Comparison of ENCODE assay signal across 1 cellular context in the genomic region with DNA sequence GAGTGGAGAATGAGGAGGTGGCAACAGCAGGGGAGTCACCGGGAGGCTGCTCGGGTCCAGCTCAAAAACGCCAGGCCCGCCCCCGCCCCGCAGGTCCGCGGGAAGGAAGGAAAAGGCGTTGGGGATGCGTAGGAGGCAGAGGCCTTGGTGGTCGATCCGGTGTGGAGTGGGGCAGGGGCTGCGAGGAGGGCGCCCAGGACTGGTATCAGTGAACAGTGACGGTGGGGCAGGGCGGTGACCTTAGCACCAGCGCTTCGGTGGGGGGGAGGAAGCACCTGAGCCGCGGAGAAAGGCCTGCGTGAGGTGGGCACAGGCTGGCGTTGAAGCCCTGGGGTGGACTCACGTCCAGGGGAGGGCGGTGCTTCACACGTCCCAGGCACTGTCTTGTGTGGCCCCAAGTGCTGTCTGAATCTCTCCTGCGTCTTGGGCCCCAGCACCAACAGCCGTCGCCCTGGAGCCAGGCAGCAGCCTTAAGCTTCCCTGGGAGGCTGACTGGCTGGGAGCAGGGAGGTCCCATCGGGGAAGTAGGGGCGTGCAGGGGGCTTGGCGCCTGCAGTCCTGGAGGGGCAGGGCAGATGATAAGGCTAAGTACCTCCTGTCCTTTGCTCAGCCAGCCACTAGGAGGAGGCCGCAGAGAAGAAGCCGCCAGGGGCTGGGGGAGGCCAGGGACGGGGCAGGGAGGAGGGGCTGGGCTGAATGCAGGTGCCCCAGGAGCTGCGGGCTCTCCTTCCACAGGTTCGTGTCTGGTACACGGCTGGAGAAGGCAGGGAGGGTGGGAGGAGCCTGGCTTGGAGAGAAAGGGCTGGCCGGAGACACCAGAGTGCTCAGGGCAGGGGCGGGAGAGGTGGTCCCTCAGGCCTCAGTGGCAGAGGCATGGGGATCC.
TF ChIP-seq lines count a peak whose summit lies in the region.

No MANE protein-coding gene starts in this region.

TF ChIP-seq in HepG2, 621 proteins besides CTCF, POLR2A, EP300 and RAD21 (continued from another document):
- TF ChIP-seq, protein P1, sequence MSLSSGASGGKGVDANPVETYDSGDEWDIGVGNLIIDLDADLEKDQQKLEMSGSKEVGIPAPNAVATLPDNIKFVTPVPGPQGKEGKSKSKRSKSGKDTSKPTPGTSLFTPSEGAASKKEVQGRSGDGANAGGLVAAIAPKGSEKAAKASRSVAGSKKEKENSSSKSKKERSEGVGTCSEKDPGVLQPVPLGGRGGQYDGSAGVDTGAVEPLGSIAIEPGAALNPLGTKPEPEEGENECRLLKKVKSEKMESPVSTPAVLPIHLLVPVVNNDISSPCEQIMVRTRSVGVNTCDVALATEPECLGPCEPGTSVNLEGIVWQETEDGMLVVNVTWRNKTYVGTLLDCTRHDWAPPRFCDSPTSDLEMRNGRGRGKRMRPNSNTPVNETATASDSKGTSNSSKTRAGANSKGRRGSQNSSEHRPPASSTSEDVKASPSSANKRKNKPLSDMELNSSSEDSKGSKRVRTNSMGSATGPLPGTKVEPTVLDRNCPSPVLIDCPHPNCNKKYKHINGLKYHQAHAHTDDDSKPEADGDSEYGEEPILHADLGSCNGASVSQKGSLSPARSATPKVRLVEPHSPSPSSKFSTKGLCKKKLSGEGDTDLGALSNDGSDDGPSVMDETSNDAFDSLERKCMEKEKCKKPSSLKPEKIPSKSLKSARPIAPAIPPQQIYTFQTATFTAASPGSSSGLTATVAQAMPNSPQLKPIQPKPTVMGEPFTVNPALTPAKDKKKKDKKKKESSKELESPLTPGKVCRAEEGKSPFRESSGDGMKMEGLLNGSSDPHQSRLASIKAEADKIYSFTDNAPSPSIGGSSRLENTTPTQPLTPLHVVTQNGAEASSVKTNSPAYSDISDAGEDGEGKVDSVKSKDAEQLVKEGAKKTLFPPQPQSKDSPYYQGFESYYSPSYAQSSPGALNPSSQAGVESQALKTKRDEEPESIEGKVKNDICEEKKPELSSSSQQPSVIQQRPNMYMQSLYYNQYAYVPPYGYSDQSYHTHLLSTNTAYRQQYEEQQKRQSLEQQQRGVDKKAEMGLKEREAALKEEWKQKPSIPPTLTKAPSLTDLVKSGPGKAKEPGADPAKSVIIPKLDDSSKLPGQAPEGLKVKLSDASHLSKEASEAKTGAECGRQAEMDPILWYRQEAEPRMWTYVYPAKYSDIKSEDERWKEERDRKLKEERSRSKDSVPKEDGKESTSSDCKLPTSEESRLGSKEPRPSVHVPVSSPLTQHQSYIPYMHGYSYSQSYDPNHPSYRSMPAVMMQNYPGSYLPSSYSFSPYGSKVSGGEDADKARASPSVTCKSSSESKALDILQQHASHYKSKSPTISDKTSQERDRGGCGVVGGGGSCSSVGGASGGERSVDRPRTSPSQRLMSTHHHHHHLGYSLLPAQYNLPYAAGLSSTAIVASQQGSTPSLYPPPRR (CRISPR knock-in tag; IDR thresholded peaks at IDR 0.05; ENCODE audit: borderline replicate concordance): no peak
- TF ChIP-seq KDM2A (CRISPR knock-in tag; IDR thresholded peaks at IDR 0.05; ENCODE audit: borderline replicate concordance, low read depth): peak; percentile 43; the same call in 1 of the 2 replicates
- peak; percentile 41; the same call in 1 of the 2 replicates for TF ChIP-seq HOXA3 (CRISPR knock-in tag; IDR thresholded peaks at IDR 0.05)
- peak; percentile 35; the same call in 1 of the 2 replicates for TF ChIP-seq NFYC (CRISPR knock-in tag; IDR thresholded peaks at IDR 0.05)
- no peak for TF ChIP-seq ATM (IDR thresholded peaks at IDR 0.05; ENCODE audit: borderline replicate concordance)
- TF ChIP-seq, protein P2, sequence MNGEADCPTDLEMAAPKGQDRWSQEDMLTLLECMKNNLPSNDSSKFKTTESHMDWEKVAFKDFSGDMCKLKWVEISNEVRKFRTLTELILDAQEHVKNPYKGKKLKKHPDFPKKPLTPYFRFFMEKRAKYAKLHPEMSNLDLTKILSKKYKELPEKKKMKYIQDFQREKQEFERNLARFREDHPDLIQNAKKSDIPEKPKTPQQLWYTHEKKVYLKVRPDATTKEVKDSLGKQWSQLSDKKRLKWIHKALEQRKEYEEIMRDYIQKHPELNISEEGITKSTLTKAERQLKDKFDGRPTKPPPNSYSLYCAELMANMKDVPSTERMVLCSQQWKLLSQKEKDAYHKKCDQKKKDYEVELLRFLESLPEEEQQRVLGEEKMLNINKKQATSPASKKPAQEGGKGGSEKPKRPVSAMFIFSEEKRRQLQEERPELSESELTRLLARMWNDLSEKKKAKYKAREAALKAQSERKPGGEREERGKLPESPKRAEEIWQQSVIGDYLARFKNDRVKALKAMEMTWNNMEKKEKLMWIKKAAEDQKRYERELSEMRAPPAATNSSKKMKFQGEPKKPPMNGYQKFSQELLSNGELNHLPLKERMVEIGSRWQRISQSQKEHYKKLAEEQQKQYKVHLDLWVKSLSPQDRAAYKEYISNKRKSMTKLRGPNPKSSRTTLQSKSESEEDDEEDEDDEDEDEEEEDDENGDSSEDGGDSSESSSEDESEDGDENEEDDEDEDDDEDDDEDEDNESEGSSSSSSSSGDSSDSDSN (CRISPR knock-in tag; IDR thresholded peaks at IDR 0.05): peak; percentile 48; the same call in 1 of the 2 replicates
